In the genomic region with DNA sequence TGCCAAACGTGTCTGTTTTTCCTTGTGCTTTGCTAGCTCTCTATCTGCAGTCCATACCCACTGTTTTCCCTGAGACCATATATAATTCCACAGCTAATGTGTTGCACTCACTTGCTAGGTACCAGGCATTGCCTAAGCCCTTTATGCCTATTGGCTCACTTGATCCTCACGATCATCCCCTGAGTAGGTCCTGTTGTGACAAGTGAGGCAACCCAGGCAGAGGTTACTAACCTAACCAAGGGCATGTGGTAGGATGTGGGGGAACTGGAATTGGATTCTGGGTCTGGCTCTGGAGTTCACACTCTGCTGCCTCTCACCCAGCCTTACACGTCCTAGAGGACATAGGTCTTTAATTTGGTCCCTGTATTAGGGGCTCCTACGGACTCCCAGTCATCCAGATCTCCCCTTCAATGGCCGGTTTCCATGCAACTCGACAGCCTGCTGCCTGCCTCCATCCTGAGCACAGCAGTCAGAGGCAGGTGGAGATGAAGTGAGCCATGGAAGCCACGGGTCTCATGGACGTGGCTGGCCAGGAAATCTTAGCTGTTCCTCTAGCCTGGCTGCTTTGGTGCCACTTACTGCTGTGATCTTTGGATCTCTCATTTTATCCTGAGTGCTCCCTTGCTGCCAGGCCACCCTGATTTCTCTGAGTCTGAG, we compare ENCODE assay signal across 1 cellular context.
TF ChIP-seq lines count a peak whose summit lies in the region.

No MANE protein-coding gene starts in this region.

TF ChIP-seq in H1, 55 proteins besides CTCF, POLR2A, EP300 and RAD21:
- TF ChIP-seq KDM1A (IDR thresholded peaks at IDR 0.05; ENCODE audit: borderline replicate concordance, low read length), result no peak
- TF ChIP-seq JUND (IDR thresholded peaks at IDR 0.05; ENCODE audit: low read length), result no peak
- TF ChIP-seq, protein P1, sequence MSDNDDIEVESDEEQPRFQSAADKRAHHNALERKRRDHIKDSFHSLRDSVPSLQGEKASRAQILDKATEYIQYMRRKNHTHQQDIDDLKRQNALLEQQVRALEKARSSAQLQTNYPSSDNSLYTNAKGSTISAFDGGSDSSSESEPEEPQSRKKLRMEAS (IDR thresholded peaks at IDR 0.05), result no peak
- TF ChIP-seq USF2 (IDR thresholded peaks at IDR 0.05; ENCODE audit: low read length), result no peak
- TF ChIP-seq PHF8 (conservative IDR thresholded peaks at IDR 0.05; ENCODE audit: low read depth, low read length), result no peak
- TF ChIP-seq TEAD4 (IDR thresholded peaks at IDR 0.05; ENCODE audit: low read depth, low read length), result no peak
- TF ChIP-seq BCL11A (IDR thresholded peaks at IDR 0.05; ENCODE audit: low read depth in 2 of 2, low read length in 2 of 2), result no peak
- TF ChIP-seq EZH2 (IDR thresholded peaks at IDR 0.05; ENCODE audit: low read depth, low read length, severe bottlenecking), result no peak
- TF ChIP-seq KDM5A (IDR thresholded peaks at IDR 0.05; ENCODE audit: low read length), result no peak
- no peak for TF ChIP-seq SRF (IDR thresholded peaks at IDR 0.05; ENCODE audit: low read depth, low read length)
- no peak for TF ChIP-seq HDAC2 (IDR thresholded peaks at IDR 0.05; ENCODE audit: borderline replicate concordance in 1 of 2, low read depth in 2 of 2, low read length in 2 of 2)
- TF ChIP-seq SIRT6 (IDR thresholded peaks at IDR 0.05; ENCODE audit: low read length), result no peak
- no peak for TF ChIP-seq SP4 (IDR thresholded peaks at IDR 0.05; ENCODE audit: low read length)
- no peak for TF ChIP-seq KDM4A (IDR thresholded peaks at IDR 0.05; ENCODE audit: low read depth, low read length, severe bottlenecking)
- TF ChIP-seq ZNF274 (IDR thresholded peaks at IDR 0.05; ENCODE audit: borderline replicate concordance, extremely low read depth, low read length), result no peak
- TF ChIP-seq TCF12 (IDR thresholded peaks at IDR 0.05; ENCODE audit: low read depth, low read length), result no peak
